In genomic region chr22:31284756-31285155, GRCh38 we compare ENCODE assay signal across 10 cellular contexts. TPM values are rescaled to one million over a fixed set of nuclear protein-coding genes. Genes with fewer than 3 reads are reported as not detected.
DNase-seq lines count a peak whose midpoint lies in the region; ATAC-seq and TF ChIP-seq lines count a peak whose summit lies in the region.
"Had no signal": no experiment of that assay in that cellular context is flagged by ENCODE, and none has a peak within 500 bp of the region (broad histone marks: within the 10 kb centered on the region; RNA-seq: fewer than 3 reads in every experiment).

No MANE protein-coding gene starts in this region.

- H3K27me3 Mint-ChIP-seq in IgD-negative memory B cell (no peaks in the 10 kb centered on the region), glutamatergic neuron (ENCODE audit: unreplicated experiment) (no peaks in the 10 kb centered on the region), Caco-2 (ENCODE audit: insufficient read depth, unreplicated experiment) (no peaks in the 10 kb centered on the region)
- H3K27me3 Mint-ChIP-seq in activated CD4-positive, alpha-beta memory T cell treated with anti-CD3 and anti-CD28 coated beads, Interleukin-2, amount 10 ng/mL, durations not matched to agents 7 days and 5 days, result no peaks in the 10 kb centered on the region

- no TSS peak for BruUV-seq in Caco-2 (replicated peaks; lab: Mats Ljungman, UMichigan)

- H3K4me1 Mint-ChIP-seq in IgD-negative memory B cell (peaks cover 25 to 38% (median 33%) of the 10 kb centered on the region in 3 donors), glutamatergic neuron (ENCODE audit: low read depth, unreplicated experiment) (peaks cover 24% of the 10 kb centered on the region), Caco-2 (ENCODE audit: low read depth, unreplicated experiment) (no peaks in the 10 kb centered on the region)
- peaks cover 71% of the 10 kb centered on the region for H3K4me1 Mint-ChIP-seq in activated CD4-positive, alpha-beta memory T cell treated with anti-CD3 and anti-CD28 coated beads, Interleukin-2, amount 10 ng/mL, durations not matched to agents 7 days and 5 days

- ATAC-seq in GM21619 (IDR thresholded peaks at IDR 0.05; ENCODE audit: unreplicated experiment), result no peak
- ATAC-seq: PC-3 had no signal

- TF ChIP-seq CTCF in glutamatergic neuron (IDR thresholded peaks at IDR 0.05; ENCODE audit: partially characterized antibody, unreplicated experiment) (no peak), spleen (IDR thresholded peaks at IDR 0.05 in 8 of 11, conservative IDR thresholded peaks at IDR 0.05 in 3 of 11) (no peak), Caco-2 (IDR thresholded peaks at IDR 0.05; ENCODE audit: insufficient read depth in 1 of 2, low read depth in 1 of 2, low read length in 1 of 2, severe bottlenecking in 1 of 2, unreplicated experiment in 1 of 2) (no peak)

- WGBS in spleen, 5 donors, result 21 to 27% (median 25%) methylated on average over 3 of the region's 3 CpGs

- peaks cover 43 to 100% (median 84%) of the 10 kb centered on the region in 6 donors for H3K4me1 ChIP-seq in spleen
- H3K4me1 ChIP-seq in Caco-2, result peaks cover 3% of the 10 kb centered on the region; the same call in 1 of the 2 replicates

- no peak for DNase-seq in activated CD4-positive, alpha-beta memory T cell treated with anti-CD3 and anti-CD28 coated beads, Interleukin-2, amount 10 ng/mL, durations not matched to agents 7 days and 5 days
- peak; percentile 72 for DNase-seq in glutamatergic neuron
- no peak for DNase-seq in spleen
- no peak for DNase-seq in HCEC 1CT
- no peak for DNase-seq in Caco-2
- DNase-seq: H7, NCI-H1092, PC-3 had no signal

- H3K27ac ChIP-seq in spleen, result peak overlapping the region; percentile 98 to 100 (median 99)

- H3K27ac Mint-ChIP-seq in IgD-negative memory B cell (peak overlapping the region in 2 of 3 donors; percentile 84 to 99), glutamatergic neuron (ENCODE audit: unreplicated experiment) (peak overlapping the region; percentile 97), Caco-2 (ENCODE audit: unreplicated experiment) (no peak overlapping the region)
- H3K27ac Mint-ChIP-seq in activated CD4-positive, alpha-beta memory T cell treated with anti-CD3 and anti-CD28 coated beads, Interleukin-2, amount 10 ng/mL, durations not matched to agents 7 days and 5 days, result peak overlapping the region; percentile 87

- H3K9me3 ChIP-seq in spleen (no peaks in the 10 kb centered on the region), Caco-2 (no peaks in the 10 kb centered on the region)

- H3K36me3 Mint-ChIP-seq in IgD-negative memory B cell (peaks cover 12% of the 10 kb centered on the region), glutamatergic neuron (ENCODE audit: unreplicated experiment) (no peaks in the 10 kb centered on the region), Caco-2 (ENCODE audit: insufficient read depth, unreplicated experiment) (no peaks in the 10 kb centered on the region)
- peaks cover 79% of the 10 kb centered on the region for H3K36me3 Mint-ChIP-seq in activated CD4-positive, alpha-beta memory T cell treated with anti-CD3 and anti-CD28 coated beads, Interleukin-2, amount 10 ng/mL, durations not matched to agents 7 days and 5 days (ENCODE audit: low read depth)

- POLR2A ChIA-PET in activated CD4-positive, alpha-beta memory T cell treated with anti-CD3 and anti-CD28 coated beads, Interleukin-2, amount 10 ng/mL, durations not matched to agents 7 days and 5 days (lab: Charles Lee), result interaction anchor here (1.0 to 3.9 kb wide), 7 partner anchors 8 to 75 kb away, joined by 3 to 34 read pairs (median 6); partner anchors contain the start of genes PATZ1 and PIK3IP1
- POLR2A ChIA-PET in Caco-2 (lab: Charles Lee), result no interaction called here

- no peaks in the 10 kb centered on the region for H3K9me3 Mint-ChIP-seq in IgD-negative memory B cell
- no peaks in the 10 kb centered on the region for H3K9me3 Mint-ChIP-seq in activated CD4-positive, alpha-beta memory T cell treated with anti-CD3 and anti-CD28 coated beads, Interleukin-2, amount 10 ng/mL, durations not matched to agents 7 days and 5 days
- peaks cover under 1% of the 10 kb centered on the region for H3K9me3 Mint-ChIP-seq in glutamatergic neuron (ENCODE audit: unreplicated experiment)
- H3K9me3 Mint-ChIP-seq in Caco-2 (ENCODE audit: unreplicated experiment), result no peaks in the 10 kb centered on the region

- H3K4me3 ChIP-seq in spleen (peak overlapping the region in 1 of 8 donors; percentile 40), Caco-2 (ENCODE audit: low read depth, low read length) (no peak overlapping the region)

- intact Hi-C loops in spleen (cut with DNase I; ENCODE audit: low total_unique reads) (no loop called here), Caco-2 (cut with micrococcal nuclease; ENCODE audit: unreplicated experiment) (no loop called here)

- H3K4me3 Mint-ChIP-seq in IgD-negative memory B cell (peak overlapping the region in 2 of 4 donors; percentile 49 to 55), glutamatergic neuron (ENCODE audit: unreplicated experiment) (peak overlapping the region; percentile 57), Caco-2 (ENCODE audit: unreplicated experiment) (no peak overlapping the region)
- no peak overlapping the region for H3K4me3 Mint-ChIP-seq in activated CD4-positive, alpha-beta memory T cell treated with anti-CD3 and anti-CD28 coated beads, Interleukin-2, amount 10 ng/mL, durations not matched to agents 7 days and 5 days

- TF ChIP-seq POLR2A in spleen (IDR thresholded peaks at IDR 0.05), result no peak

- H3K36me3 ChIP-seq in spleen, result peaks cover 3 to 99% (median 70%) of the 10 kb centered on the region in 6 donors
- no peaks in the 10 kb centered on the region for H3K36me3 ChIP-seq in Caco-2 (ENCODE audit: control insufficient read depth, insufficient read depth, low read length)

- CTCF ChIA-PET in activated CD4-positive, alpha-beta memory T cell treated with anti-CD3 and anti-CD28 coated beads, Interleukin-2, amount 10 ng/mL, durations not matched to agents 7 days and 5 days (lab: Charles Lee), result interaction anchor here (0.6 to 4.2 kb wide), 2 partner anchors 12 to 28 kb away, joined by 4 to 45 read pairs; no protein-coding TSS in a partner anchor
- CTCF ChIA-PET in Caco-2 (lab: Charles Lee), result interaction anchor here (0.5 to 1.1 kb wide), 2 partner anchors 29 to 316 kb away, joined by 3 read pairs; partner anchors contain the start of gene MORC2

- H3K27me3 ChIP-seq in spleen (replicated peaks in 1 of 7), result no peaks in the 10 kb centered on the region
- no peaks in the 10 kb centered on the region for H3K27me3 ChIP-seq in Caco-2 (replicated peaks; ENCODE audit: control insufficient read depth, insufficient read depth, low read length)

RNA-seq across cellular contexts. Expression of gene PIK3IP1, which starts 7.5 kb away (rescaled TPM):
- polyA plus RNA-seq in IgD-negative memory B cell (88.7 TPM), spleen (10 to 100 TPM; 36.1 to 94.7 (median 40.6) TPM)
- 10 to 100 TPM; 56.4 to 57.8 TPM for total RNA-seq in activated CD4-positive, alpha-beta memory T cell treated with anti-CD3 and anti-CD28 coated beads, Interleukin-2, amount 10 ng/mL, durations not matched to agents 7 days and 5 days
- total RNA-seq in glutamatergic neuron (ENCODE audit: unreplicated experiment) (38.8 TPM), spleen (100 to 1,000 TPM in 5 of 7 donors, 10 to 100 TPM in 2; 36.6 to 152 (median 104) TPM), Caco-2 (2022) (0.68 and 0.72 TPM in 2 replicates)

Comparison
In these comparisons a context has a peak if more than half of its experiments do, and no peak if none do; other contexts are left out.
1. RNA of gene PIK3IP1, which starts 7.5 kb away (total RNA-seq): 36.6 to 152 TPM in spleen, 56.4 to 57.8 TPM in activated CD4-positive, alpha-beta memory T cell treated with anti-CD3 and anti-CD28 coated beads, Interleukin-2, amount 10 ng/mL, durations not matched to agents 7 days and 5 days and 38.8 TPM in glutamatergic neuron (single experiment); 0.68 to 0.72 TPM in Caco-2; every median in the first group is over 10 times any median in the second.